Comparison of ENCODE assay signal across 1 cellular context in the genomic region with DNA sequence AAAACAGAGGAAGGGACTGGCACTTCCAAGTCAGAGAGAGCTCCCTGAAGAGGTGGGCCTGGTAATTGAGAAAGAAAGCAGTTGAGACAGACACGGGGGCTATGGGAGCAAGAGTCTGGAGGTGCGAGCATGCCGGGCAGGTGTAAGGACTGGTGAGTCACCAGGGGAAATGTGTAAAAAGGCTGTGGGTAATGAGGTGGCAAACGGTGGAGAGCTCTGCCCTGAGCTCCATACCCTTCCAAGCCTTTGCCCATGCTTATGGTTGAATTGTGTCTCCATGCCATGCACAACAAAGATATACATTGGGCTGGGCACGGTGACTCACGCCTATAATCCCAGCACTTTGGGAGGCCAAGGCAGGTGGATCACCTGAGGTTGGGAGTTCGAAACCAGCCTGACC.
TF ChIP-seq lines count a peak whose summit lies in the region.

No MANE protein-coding gene starts in this region.

TF ChIP-seq in WTC11, 78 proteins besides CTCF, POLR2A, EP300 and RAD21 (continued from another document):
- TF ChIP-seq, protein P1, sequence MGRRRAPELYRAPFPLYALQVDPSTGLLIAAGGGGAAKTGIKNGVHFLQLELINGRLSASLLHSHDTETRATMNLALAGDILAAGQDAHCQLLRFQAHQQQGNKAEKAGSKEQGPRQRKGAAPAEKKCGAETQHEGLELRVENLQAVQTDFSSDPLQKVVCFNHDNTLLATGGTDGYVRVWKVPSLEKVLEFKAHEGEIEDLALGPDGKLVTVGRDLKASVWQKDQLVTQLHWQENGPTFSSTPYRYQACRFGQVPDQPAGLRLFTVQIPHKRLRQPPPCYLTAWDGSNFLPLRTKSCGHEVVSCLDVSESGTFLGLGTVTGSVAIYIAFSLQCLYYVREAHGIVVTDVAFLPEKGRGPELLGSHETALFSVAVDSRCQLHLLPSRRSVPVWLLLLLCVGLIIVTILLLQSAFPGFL (CRISPR knock-in tag; IDR thresholded peaks at IDR 0.05; ENCODE audit: borderline replicate concordance): no peak
- TF ChIP-seq, protein P2, sequence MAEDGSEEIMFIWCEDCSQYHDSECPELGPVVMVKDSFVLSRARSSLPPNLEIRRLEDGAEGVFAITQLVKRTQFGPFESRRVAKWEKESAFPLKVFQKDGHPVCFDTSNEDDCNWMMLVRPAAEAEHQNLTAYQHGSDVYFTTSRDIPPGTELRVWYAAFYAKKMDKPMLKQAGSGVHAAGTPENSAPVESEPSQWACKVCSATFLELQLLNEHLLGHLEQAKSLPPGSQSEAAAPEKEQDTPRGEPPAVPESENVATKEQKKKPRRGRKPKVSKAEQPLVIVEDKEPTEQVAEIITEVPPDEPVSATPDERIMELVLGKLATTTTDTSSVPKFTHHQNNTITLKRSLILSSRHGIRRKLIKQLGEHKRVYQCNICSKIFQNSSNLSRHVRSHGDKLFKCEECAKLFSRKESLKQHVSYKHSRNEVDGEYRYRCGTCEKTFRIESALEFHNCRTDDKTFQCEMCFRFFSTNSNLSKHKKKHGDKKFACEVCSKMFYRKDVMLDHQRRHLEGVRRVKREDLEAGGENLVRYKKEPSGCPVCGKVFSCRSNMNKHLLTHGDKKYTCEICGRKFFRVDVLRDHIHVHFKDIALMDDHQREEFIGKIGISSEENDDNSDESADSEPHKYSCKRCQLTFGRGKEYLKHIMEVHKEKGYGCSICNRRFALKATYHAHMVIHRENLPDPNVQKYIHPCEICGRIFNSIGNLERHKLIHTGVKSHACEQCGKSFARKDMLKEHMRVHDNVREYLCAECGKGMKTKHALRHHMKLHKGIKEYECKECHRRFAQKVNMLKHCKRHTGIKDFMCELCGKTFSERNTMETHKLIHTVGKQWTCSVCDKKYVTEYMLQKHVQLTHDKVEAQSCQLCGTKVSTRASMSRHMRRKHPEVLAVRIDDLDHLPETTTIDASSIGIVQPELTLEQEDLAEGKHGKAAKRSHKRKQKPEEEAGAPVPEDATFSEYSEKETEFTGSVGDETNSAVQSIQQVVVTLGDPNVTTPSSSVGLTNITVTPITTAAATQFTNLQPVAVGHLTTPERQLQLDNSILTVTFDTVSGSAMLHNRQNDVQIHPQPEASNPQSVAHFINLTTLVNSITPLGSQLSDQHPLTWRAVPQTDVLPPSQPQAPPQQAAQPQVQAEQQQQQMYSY (CRISPR knock-in tag; IDR thresholded peaks at IDR 0.05): no peak
- TF ChIP-seq MXD4 (CRISPR knock-in tag; IDR thresholded peaks at IDR 0.05; ENCODE audit: borderline replicate concordance): no peak
